Comparison of ENCODE assay signal across 1 cellular context in the genomic region with DNA sequence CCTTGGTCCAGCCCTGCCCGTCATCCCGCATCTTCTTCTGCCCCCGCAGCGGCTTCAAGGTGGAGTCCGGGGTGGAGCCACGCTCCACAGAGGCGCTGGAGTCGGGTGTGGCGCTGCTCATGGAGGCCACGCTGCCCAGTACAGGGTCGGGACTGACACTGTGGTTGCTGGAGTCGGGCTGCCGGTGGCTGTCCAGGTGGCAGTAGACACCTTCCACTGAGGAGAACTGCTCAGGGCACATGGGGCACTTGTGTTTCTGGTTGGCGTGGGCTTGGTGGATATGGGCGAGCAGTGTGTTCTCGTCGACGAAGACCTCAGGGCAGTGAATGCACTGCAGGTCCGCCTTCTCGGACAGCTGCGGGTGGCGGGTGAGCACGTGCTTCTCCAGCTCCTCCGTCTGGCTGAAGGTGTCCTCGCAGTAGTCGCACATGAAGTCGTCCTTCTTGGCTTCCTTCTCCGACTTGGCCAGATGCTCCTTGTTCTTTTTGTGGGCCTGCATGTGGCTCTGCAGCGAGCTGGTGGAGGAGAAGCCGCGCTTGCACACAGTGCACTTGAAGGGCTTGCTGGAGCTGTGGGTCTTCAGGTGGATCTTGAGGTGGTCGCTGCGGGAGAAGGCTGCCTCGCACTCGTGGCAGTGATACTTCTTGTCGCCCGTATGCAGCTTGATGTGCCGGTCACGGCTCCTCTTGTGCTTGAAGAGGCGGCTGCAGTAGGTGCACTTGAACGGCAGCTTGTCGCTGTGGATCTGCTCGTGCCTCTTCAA.
TF ChIP-seq lines count a peak whose summit lies in the region.

No MANE protein-coding gene starts in this region.

TF ChIP-seq in WTC11, 78 proteins besides CTCF, POLR2A, EP300 and RAD21 (continued from another document):
- TF ChIP-seq, protein P1, sequence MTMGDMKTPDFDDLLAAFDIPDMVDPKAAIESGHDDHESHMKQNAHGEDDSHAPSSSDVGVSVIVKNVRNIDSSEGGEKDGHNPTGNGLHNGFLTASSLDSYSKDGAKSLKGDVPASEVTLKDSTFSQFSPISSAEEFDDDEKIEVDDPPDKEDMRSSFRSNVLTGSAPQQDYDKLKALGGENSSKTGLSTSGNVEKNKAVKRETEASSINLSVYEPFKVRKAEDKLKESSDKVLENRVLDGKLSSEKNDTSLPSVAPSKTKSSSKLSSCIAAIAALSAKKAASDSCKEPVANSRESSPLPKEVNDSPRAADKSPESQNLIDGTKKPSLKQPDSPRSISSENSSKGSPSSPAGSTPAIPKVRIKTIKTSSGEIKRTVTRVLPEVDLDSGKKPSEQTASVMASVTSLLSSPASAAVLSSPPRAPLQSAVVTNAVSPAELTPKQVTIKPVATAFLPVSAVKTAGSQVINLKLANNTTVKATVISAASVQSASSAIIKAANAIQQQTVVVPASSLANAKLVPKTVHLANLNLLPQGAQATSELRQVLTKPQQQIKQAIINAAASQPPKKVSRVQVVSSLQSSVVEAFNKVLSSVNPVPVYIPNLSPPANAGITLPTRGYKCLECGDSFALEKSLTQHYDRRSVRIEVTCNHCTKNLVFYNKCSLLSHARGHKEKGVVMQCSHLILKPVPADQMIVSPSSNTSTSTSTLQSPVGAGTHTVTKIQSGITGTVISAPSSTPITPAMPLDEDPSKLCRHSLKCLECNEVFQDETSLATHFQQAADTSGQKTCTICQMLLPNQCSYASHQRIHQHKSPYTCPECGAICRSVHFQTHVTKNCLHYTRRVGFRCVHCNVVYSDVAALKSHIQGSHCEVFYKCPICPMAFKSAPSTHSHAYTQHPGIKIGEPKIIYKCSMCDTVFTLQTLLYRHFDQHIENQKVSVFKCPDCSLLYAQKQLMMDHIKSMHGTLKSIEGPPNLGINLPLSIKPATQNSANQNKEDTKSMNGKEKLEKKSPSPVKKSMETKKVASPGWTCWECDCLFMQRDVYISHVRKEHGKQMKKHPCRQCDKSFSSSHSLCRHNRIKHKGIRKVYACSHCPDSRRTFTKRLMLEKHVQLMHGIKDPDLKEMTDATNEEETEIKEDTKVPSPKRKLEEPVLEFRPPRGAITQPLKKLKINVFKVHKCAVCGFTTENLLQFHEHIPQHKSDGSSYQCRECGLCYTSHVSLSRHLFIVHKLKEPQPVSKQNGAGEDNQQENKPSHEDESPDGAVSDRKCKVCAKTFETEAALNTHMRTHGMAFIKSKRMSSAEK (CRISPR knock-in tag; IDR thresholded peaks at IDR 0.05; ENCODE audit: borderline replicate concordance), result no peak
- TF ChIP-seq, protein P2, sequence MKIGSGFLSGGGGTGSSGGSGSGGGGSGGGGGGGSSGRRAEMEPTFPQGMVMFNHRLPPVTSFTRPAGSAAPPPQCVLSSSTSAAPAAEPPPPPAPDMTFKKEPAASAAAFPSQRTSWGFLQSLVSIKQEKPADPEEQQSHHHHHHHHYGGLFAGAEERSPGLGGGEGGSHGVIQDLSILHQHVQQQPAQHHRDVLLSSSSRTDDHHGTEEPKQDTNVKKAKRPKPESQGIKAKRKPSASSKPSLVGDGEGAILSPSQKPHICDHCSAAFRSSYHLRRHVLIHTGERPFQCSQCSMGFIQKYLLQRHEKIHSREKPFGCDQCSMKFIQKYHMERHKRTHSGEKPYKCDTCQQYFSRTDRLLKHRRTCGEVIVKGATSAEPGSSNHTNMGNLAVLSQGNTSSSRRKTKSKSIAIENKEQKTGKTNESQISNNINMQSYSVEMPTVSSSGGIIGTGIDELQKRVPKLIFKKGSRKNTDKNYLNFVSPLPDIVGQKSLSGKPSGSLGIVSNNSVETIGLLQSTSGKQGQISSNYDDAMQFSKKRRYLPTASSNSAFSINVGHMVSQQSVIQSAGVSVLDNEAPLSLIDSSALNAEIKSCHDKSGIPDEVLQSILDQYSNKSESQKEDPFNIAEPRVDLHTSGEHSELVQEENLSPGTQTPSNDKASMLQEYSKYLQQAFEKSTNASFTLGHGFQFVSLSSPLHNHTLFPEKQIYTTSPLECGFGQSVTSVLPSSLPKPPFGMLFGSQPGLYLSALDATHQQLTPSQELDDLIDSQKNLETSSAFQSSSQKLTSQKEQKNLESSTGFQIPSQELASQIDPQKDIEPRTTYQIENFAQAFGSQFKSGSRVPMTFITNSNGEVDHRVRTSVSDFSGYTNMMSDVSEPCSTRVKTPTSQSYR (CRISPR knock-in tag; IDR thresholded peaks at IDR 0.05), result no peak
- TF ChIP-seq, protein P3, sequence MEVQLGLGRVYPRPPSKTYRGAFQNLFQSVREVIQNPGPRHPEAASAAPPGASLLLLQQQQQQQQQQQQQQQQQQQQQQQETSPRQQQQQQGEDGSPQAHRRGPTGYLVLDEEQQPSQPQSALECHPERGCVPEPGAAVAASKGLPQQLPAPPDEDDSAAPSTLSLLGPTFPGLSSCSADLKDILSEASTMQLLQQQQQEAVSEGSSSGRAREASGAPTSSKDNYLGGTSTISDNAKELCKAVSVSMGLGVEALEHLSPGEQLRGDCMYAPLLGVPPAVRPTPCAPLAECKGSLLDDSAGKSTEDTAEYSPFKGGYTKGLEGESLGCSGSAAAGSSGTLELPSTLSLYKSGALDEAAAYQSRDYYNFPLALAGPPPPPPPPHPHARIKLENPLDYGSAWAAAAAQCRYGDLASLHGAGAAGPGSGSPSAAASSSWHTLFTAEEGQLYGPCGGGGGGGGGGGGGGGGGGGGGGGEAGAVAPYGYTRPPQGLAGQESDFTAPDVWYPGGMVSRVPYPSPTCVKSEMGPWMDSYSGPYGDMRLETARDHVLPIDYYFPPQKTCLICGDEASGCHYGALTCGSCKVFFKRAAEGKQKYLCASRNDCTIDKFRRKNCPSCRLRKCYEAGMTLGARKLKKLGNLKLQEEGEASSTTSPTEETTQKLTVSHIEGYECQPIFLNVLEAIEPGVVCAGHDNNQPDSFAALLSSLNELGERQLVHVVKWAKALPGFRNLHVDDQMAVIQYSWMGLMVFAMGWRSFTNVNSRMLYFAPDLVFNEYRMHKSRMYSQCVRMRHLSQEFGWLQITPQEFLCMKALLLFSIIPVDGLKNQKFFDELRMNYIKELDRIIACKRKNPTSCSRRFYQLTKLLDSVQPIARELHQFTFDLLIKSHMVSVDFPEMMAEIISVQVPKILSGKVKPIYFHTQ (CRISPR knock-in tag; IDR thresholded peaks at IDR 0.05), result no peak
- TF ChIP-seq, protein P4, sequence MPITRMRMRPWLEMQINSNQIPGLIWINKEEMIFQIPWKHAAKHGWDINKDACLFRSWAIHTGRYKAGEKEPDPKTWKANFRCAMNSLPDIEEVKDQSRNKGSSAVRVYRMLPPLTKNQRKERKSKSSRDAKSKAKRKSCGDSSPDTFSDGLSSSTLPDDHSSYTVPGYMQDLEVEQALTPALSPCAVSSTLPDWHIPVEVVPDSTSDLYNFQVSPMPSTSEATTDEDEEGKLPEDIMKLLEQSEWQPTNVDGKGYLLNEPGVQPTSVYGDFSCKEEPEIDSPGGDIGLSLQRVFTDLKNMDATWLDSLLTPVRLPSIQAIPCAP (CRISPR knock-in tag; IDR thresholded peaks at IDR 0.05), result no peak
- TF ChIP-seq TP53 (CRISPR knock-in tag; IDR thresholded peaks at IDR 0.05) (no peak), ZNF396 (CRISPR knock-in tag; IDR thresholded peaks at IDR 0.05; ENCODE audit: borderline replicate concordance) (no peak), ELF4 (CRISPR knock-in tag; IDR thresholded peaks at IDR 0.05; ENCODE audit: low read depth) (no peak)
- TF ChIP-seq, protein P5, sequence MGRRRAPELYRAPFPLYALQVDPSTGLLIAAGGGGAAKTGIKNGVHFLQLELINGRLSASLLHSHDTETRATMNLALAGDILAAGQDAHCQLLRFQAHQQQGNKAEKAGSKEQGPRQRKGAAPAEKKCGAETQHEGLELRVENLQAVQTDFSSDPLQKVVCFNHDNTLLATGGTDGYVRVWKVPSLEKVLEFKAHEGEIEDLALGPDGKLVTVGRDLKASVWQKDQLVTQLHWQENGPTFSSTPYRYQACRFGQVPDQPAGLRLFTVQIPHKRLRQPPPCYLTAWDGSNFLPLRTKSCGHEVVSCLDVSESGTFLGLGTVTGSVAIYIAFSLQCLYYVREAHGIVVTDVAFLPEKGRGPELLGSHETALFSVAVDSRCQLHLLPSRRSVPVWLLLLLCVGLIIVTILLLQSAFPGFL (CRISPR knock-in tag; IDR thresholded peaks at IDR 0.05; ENCODE audit: borderline replicate concordance), result no peak
